16 cellular contexts compared by ENCODE assay signal in the genomic region with DNA sequence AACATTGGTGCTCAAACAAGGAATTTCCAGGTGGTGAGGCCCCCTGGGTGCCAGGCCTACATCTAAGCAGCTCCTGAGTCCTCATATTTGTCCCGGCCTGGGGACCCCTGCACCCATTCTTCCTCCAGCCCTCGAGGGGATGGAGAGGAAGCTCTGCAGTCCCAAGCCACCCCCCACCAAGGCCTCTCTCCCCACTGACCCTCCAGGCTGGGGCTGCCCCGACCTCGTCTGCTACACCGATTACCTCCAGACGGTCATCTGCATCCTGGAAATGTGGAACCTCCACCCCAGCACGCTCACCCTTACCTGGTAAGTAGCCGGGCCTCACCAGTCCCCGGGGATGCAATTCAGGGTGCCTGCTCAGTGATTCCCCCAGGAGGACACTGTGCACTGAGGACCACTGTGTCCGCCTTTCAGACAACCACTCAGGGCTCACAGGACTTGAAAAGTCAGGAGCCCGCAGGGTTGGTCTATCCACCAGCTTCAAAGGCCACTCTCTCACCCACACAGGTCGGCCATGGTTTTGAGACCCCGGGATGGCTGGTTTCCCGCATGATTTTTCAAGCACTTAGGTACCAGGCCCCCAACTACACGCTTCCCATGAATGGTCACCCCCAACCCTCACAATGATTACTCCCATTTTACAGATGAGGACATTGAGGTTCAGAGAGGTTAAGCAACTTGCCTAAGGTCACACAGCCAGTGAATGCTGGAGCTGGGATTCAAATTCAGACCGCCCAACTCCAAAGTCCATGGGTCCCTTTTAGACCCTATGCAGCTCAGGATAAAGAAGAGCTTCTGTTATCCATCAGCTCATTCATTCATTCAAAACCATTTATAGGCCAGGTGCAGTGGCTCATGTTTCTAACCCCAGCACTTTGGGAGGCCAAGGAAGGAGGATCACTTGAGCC. TPM values are rescaled to one million over a fixed set of nuclear protein-coding genes. Genes with fewer than 3 reads are reported as not detected.
A peak's percentile ranks its signal among the peaks of the same experiment; 100 is the strongest.
DNase-seq lines count a peak whose midpoint lies in the region; ATAC-seq, FAIRE-seq and TF ChIP-seq lines count a peak whose summit lies in the region.
"Had no signal": no experiment of that assay in that cellular context is flagged by ENCODE, and none has a peak within 500 bp of the region (broad histone marks: within the 10 kb centered on the region; RNA-seq: fewer than 3 reads in every experiment).

No MANE protein-coding gene starts in this region.

- peaks cover 35% of the 10 kb centered on the region for H3K4me1 Mint-ChIP-seq in activated CD4-positive, alpha-beta T cell treated with anti-CD3 and anti-CD28 coated beads for 36 hours
- H3K4me1 Mint-ChIP-seq in activated T-cell treated with anti-CD3 and anti-CD28 coated beads, Interleukin-2, amount 50 U/mL, for 24 hours (ENCODE audit: low read depth): peaks cover 39% of the 10 kb centered on the region
- H3K4me1 Mint-ChIP-seq in stimulated activated naive CD8-positive, alpha-beta T cell treated with anti-CD3 and anti-CD28 coated beads, Interleukin-15, amount 100 ng/mL, for 72 hours: peaks cover 48% of the 10 kb centered on the region

- H3K27ac ChIP-seq in HepG2 (ENCODE audit: extremely low read length, insufficient read depth, low read length): no peak overlapping the region

- TF ChIP-seq CTCF in HepG2 (CRISPR knock-in tag; IDR thresholded peaks at IDR 0.05): no peak

- H3K4me3 ChIP-seq in HepG2 (replicated peaks in 1 of 3; ENCODE audit: insufficient read depth in 1 of 3, low read depth in 2 of 3, low read length in 3 of 3): no peak overlapping the region

- no TSS peak for BruUV-seq in HepG2 (replicated peaks; lab: Mats Ljungman, UMichigan)

- no peaks in the 10 kb centered on the region for H3K36me3 ChIP-seq in HepG2 (replicated peaks in 1 of 2; ENCODE audit: control insufficient read depth in 1 of 2, insufficient read depth in 2 of 2, low read length in 2 of 2)

- no peaks in the 10 kb centered on the region for H3K9me3 Mint-ChIP-seq in activated CD4-positive, alpha-beta T cell treated with anti-CD3 and anti-CD28 coated beads for 36 hours (ENCODE audit: low read depth)
- H3K9me3 Mint-ChIP-seq in activated T-cell treated with anti-CD3 and anti-CD28 coated beads, Interleukin-2, amount 50 U/mL, for 24 hours: no peaks in the 10 kb centered on the region
- peaks cover 0 to 3% of the 10 kb centered on the region in 2 donors for H3K9me3 Mint-ChIP-seq in stimulated activated naive CD8-positive, alpha-beta T cell treated with anti-CD3 and anti-CD28 coated beads, Interleukin-15, amount 100 ng/mL, for 72 hours
- H3K9me3 Mint-ChIP-seq: activated T-helper 2 cell treated with anti-CD3 and anti-CD28 coated beads, Interferon-gamma antibody, Interleukin-2, Interleukin-4, amounts not matched to agents 10 μg/mL and 5 μg/mL and 100 μg/mL, durations not matched to agents 14 hours and 24 hours and 36 hours; IgD-negative memory B cell had no signal

- WGBS in HepG2 (ENCODE audit: low lambda C conversion rate): 62% methylated on average over 16 of the region's 16 CpGs

- CTCF ChIA-PET in activated CD4-positive, alpha-beta T cell treated with anti-CD3 and anti-CD28 coated beads for 36 hours (lab: Charles Lee): interaction anchor here (0.7 to 0.8 kb wide), 2 partner anchors 27 to 31 kb away, joined by 4 read pairs; no protein-coding TSS in a partner anchor
- CTCF ChIA-PET in HepG2 (lab: Yijun Ruan, JAX; ENCODE audit: low intra/inter-chr PET ratio, low total read pairs): no interaction called here

- POLR2A ChIA-PET in activated CD4-positive, alpha-beta T cell treated with anti-CD3 and anti-CD28 coated beads for 36 hours (lab: Charles Lee): interaction anchor here (0.6 kb wide), 1 partner anchor 63 kb away, joined by 3 read pairs; no protein-coding TSS in a partner anchor
- POLR2A ChIA-PET in HepG2 (lab: Yijun Ruan, JAX): no interaction called here

- intact Hi-C loops in activated CD4-positive, alpha-beta T cell treated with anti-CD3 and anti-CD28 coated beads for 36 hours (cut with DNase I, micrococcal nuclease): no loop called here
- intact Hi-C loops in HepG2 (cut with micrococcal nuclease; ENCODE audit: unreplicated experiment): no loop called here

- H3K79me2 ChIP-seq in HepG2 (ENCODE audit: insufficient read depth, low read length): no peaks in the 10 kb centered on the region

- no peak overlapping the region for H2AFZ ChIP-seq in HepG2 (ENCODE audit: low read length)

- peak overlapping the region; percentile 65 for H3K27ac Mint-ChIP-seq in activated CD4-positive, alpha-beta T cell treated with anti-CD3 and anti-CD28 coated beads for 36 hours
- peak overlapping the region; percentile 92 for H3K27ac Mint-ChIP-seq in activated T-cell treated with anti-CD3 and anti-CD28 coated beads, Interleukin-2, amount 50 U/mL, for 24 hours
- H3K27ac Mint-ChIP-seq in stimulated activated naive CD8-positive, alpha-beta T cell treated with anti-CD3 and anti-CD28 coated beads, Interleukin-15, amount 100 ng/mL, for 72 hours: peak overlapping the region in 1 of 2 donors; percentile 42
- H3K27ac Mint-ChIP-seq: activated T-helper 2 cell treated with anti-CD3 and anti-CD28 coated beads, Interferon-gamma antibody, Interleukin-2, Interleukin-4, amounts not matched to agents 10 μg/mL and 5 μg/mL and 100 μg/mL, durations not matched to agents 14 hours and 24 hours and 36 hours; IgD-negative memory B cell had no signal

- no peaks in the 10 kb centered on the region for H3K9me3 ChIP-seq in HepG2 (ENCODE audit: low read length)
- H3K9me3 ChIP-seq: SK-N-SH had no signal

- TF ChIP-seq EP300 in HepG2 (IDR thresholded peaks at IDR 0.05; ENCODE audit: low read depth in 2 of 2, low read length in 2 of 2) (no peak), HepG2 (CRISPR knock-in tag; IDR thresholded peaks at IDR 0.05; ENCODE audit: borderline replicate concordance) (no peak)

- DNase-seq in activated CD4-positive, alpha-beta T cell treated with anti-CD3 and anti-CD28 coated beads for 36 hours: no peak
- DNase-seq in activated CD4-positive, alpha-beta T cell treated with anti-CD3 and anti-CD28 coated beads, Interleukin-2, amount 50 U/mL, for 1 hour: no peak
- DNase-seq in activated T-cell treated with anti-CD3 and anti-CD28 coated beads, Interleukin-2, amount 50 U/mL, for 24 hours: peak; percentile 21
- DNase-seq in HepG2 (ENCODE audit: low spot score): no peak
- peak; percentile 1 to 5 for DNase-seq in stimulated activated naive CD8-positive, alpha-beta T cell treated with anti-CD3 and anti-CD28 coated beads, Interleukin-15, amount 100 ng/mL, for 72 hours
- DNase-seq in NCI-H2171 treated with DMSO at 0.1 percent for 48 hours (lab: John Stamatoyannopoulos, UW): no peak
- DNase-seq in glomerular visceral epithelial cell (ENCODE audit: extremely low spot score): no peak
- DNase-seq: COR-L47, GOT3, NCI-H1092 treated with DMSO at 0.1 percent for 48 hours, retina, SK-N-SH had no signal

- no peak for ATAC-seq in activated CD4-positive, alpha-beta T cell treated with anti-CD3 and anti-CD28 coated beads for 36 hours
- ATAC-seq in HepG2 (no peak), HG03442 (IDR thresholded peaks at IDR 0.05; ENCODE audit: unreplicated experiment) (no peak)
- ATAC-seq in stimulated activated naive CD8-positive, alpha-beta T cell treated with anti-CD3 and anti-CD28 coated beads, Interleukin-15, amount 100 ng/mL, for 72 hours: no peak

- H3K9ac ChIP-seq in HepG2 (ENCODE audit: insufficient read depth, low read depth, low read length): no peak overlapping the region
- H3K9ac ChIP-seq: SK-N-SH had no signal

- in situ Hi-C loops in HepG2 (cut with HindIII; ENCODE audit: extremely low pct_ligation_motif_present, low pct_unique_long_range_greater_than_20kb): no loop called here

- no peak for TF ChIP-seq RAD21 in HepG2 (CRISPR knock-in tag; IDR thresholded peaks at IDR 0.05)

- H3K4me3 Mint-ChIP-seq in activated CD4-positive, alpha-beta T cell treated with anti-CD3 and anti-CD28 coated beads for 36 hours: no peak overlapping the region
- no peak overlapping the region for H3K4me3 Mint-ChIP-seq in activated T-cell treated with anti-CD3 and anti-CD28 coated beads, Interleukin-2, amount 50 U/mL, for 24 hours
- peak overlapping the region in 1 of 2 donors; percentile 42 for H3K4me3 Mint-ChIP-seq in stimulated activated naive CD8-positive, alpha-beta T cell treated with anti-CD3 and anti-CD28 coated beads, Interleukin-15, amount 100 ng/mL, for 72 hours

- peaks cover 87% of the 10 kb centered on the region for H3K36me3 Mint-ChIP-seq in activated CD4-positive, alpha-beta T cell treated with anti-CD3 and anti-CD28 coated beads for 36 hours (ENCODE audit: low read depth)
- peaks cover 97% of the 10 kb centered on the region for H3K36me3 Mint-ChIP-seq in activated T-cell treated with anti-CD3 and anti-CD28 coated beads, Interleukin-2, amount 50 U/mL, for 24 hours (ENCODE audit: low read depth)
- H3K36me3 Mint-ChIP-seq: IgD-negative memory B cell had no signal

- H4K20me1 ChIP-seq in HepG2 (ENCODE audit: insufficient read depth, low read length): no peaks in the 10 kb centered on the region

- peaks cover 0 to 10% of the 10 kb centered on the region in 2 experiments; a peak in 4 of 5 replicates for H3K27me3 ChIP-seq in HepG2 (ENCODE audit: control insufficient read depth in 1 of 2, insufficient read depth in 2 of 2, low read length in 2 of 2)

- no peak for TF ChIP-seq POLR2A in HepG2 (IDR thresholded peaks at IDR 0.05; ENCODE audit: insufficient read depth in 1 of 2, low read depth in 2 of 2, low read length in 2 of 2)

- H3K4me2 ChIP-seq in HepG2 (ENCODE audit: low read depth, low read length): no peak overlapping the region
- H3K4me2 ChIP-seq: SK-N-SH had no signal

- no peaks in the 10 kb centered on the region for H3K4me1 ChIP-seq in HepG2 (ENCODE audit: insufficient read depth, low read length)

- H3K27me3 Mint-ChIP-seq in activated CD4-positive, alpha-beta T cell treated with anti-CD3 and anti-CD28 coated beads for 36 hours: no peaks in the 10 kb centered on the region
- H3K27me3 Mint-ChIP-seq in activated T-cell treated with anti-CD3 and anti-CD28 coated beads, Interleukin-2, amount 50 U/mL, for 24 hours: no peaks in the 10 kb centered on the region
- H3K27me3 Mint-ChIP-seq in stimulated activated naive CD8-positive, alpha-beta T cell treated with anti-CD3 and anti-CD28 coated beads, Interleukin-15, amount 100 ng/mL, for 72 hours: no peaks in the 10 kb centered on the region

- no peak for FAIRE-seq in HepG2 (lab: Jason Lieb, UNC)
- FAIRE-seq: keratinocyte had no signal

RNA-seq across cellular contexts. Expression of a gene that starts 32.4 kb away (rescaled TPM):
- total RNA-seq in activated CD4-positive, alpha-beta T cell treated with anti-CD3 and anti-CD28 coated beads for 36 hours: 10 to 100 TPM; 61.8 to 73.5 TPM
- 0.17 and 0.64 TPM in 2 replicates for total RNA-seq in HepG2 (2016; rRNA removed; fragmentation: Illumina TruSeq; extraction: Trizol)
- total RNA-seq in HepG2 (2016; cell fraction: cytosol; rRNA removed; fragmentation: Illumina TruSeq; extraction: Trizol; ENCODE audit: low read depth): not detected in 2 replicates
- 0.22 and 0.43 TPM in 2 replicates for total RNA-seq in HepG2 (2016; cell fraction: insoluble cytoplasmic fraction; rRNA removed; fragmentation: Illumina TruSeq; extraction: Trizol)
- total RNA-seq in HepG2 (2016; cell fraction: membrane; rRNA removed; fragmentation: Illumina TruSeq; extraction: Trizol): 0.22 and 0.45 TPM in 2 replicates
- 0.28 and 0.40 TPM in 2 replicates for total RNA-seq in HepG2 (2016; cell fraction: nucleus; rRNA removed; fragmentation: Illumina TruSeq; extraction: Trizol)
- polyA plus RNA-seq in HepG2 (2011; rRNA removed): 0.49 and 1.6 TPM in 2 replicates
- polyA plus RNA-seq in HepG2 (2011; cell fraction: cytosol; rRNA removed): 0.62 and 1.4 TPM in 2 replicates
- 0.34 and 1.6 TPM in 2 replicates for polyA plus RNA-seq in HepG2 (2011; cell fraction: nucleus; rRNA removed)
- polyA plus RNA-seq in HepG2 (2012): 1.1 and 2.8 TPM in 2 replicates
- polyA plus RNA-seq in HepG2 (2016; cell fraction: cytosol; fragmentation: Illumina TruSeq; extraction: Trizol; ENCODE audit: low read depth): 0.07 and 0.09 TPM in 2 replicates
- polyA plus RNA-seq in HepG2 (2016; cell fraction: insoluble cytoplasmic fraction; fragmentation: Illumina TruSeq; extraction: Trizol; ENCODE audit: low read depth): 0.14 and 0.21 TPM in 2 replicates
- polyA plus RNA-seq in HepG2 (2016; cell fraction: membrane; fragmentation: Illumina TruSeq; extraction: Trizol; ENCODE audit: low read depth): 0.06 and 0.12 TPM in 2 replicates
- polyA plus RNA-seq in HepG2 (2016; cell fraction: nucleus; fragmentation: Illumina TruSeq; extraction: Trizol; ENCODE audit: insufficient read depth, low read depth): 0.35 and 0.56 TPM in 2 replicates
- polyA minus RNA-seq in HepG2 (2011; rRNA and poly(A)+ RNA removed; ENCODE audit: low replicate concordance): 0.56 and 3.1 TPM in 2 replicates
- polyA minus RNA-seq in HepG2 (2011; cell fraction: cytosol; rRNA and poly(A)+ RNA removed): 0.88 and 1.1 TPM in 2 replicates
- 0.26 and 0.87 TPM in 2 replicates for polyA minus RNA-seq in HepG2 (2011; cell fraction: nucleus; rRNA and poly(A)+ RNA removed)

Comparison
In these comparisons a context has a peak if more than half of its experiments do, and no peak if none do; other contexts are left out.
1. DNase-seq: peak in activated T-cell treated with anti-CD3 and anti-CD28 coated beads, Interleukin-2, amount 50 U/mL, for 24 hours (single experiment) and stimulated activated naive CD8-positive, alpha-beta T cell treated with anti-CD3 and anti-CD28 coated beads, Interleukin-15, amount 100 ng/mL, for 72 hours (2 of 2); none in activated CD4-positive, alpha-beta T cell treated with anti-CD3 and anti-CD28 coated beads for 36 hours (single experiment), activated CD4-positive, alpha-beta T cell treated with anti-CD3 and anti-CD28 coated beads, Interleukin-2, amount 50 U/mL, for 1 hour (single experiment), HepG2 (single experiment), NCI-H2171 treated with DMSO at 0.1 percent for 48 hours (single experiment) and glomerular visceral epithelial cell (single experiment).
2. RNA of a gene that starts 32.4 kb away (total RNA-seq): 61.8 to 73.5 TPM in activated CD4-positive, alpha-beta T cell treated with anti-CD3 and anti-CD28 coated beads for 36 hours; 0.17 to 0.64 TPM in HepG2; every median in the first group is over 10 times any median in the second.